Comparison of ENCODE assay signal across 8 cellular contexts in the genomic region with DNA sequence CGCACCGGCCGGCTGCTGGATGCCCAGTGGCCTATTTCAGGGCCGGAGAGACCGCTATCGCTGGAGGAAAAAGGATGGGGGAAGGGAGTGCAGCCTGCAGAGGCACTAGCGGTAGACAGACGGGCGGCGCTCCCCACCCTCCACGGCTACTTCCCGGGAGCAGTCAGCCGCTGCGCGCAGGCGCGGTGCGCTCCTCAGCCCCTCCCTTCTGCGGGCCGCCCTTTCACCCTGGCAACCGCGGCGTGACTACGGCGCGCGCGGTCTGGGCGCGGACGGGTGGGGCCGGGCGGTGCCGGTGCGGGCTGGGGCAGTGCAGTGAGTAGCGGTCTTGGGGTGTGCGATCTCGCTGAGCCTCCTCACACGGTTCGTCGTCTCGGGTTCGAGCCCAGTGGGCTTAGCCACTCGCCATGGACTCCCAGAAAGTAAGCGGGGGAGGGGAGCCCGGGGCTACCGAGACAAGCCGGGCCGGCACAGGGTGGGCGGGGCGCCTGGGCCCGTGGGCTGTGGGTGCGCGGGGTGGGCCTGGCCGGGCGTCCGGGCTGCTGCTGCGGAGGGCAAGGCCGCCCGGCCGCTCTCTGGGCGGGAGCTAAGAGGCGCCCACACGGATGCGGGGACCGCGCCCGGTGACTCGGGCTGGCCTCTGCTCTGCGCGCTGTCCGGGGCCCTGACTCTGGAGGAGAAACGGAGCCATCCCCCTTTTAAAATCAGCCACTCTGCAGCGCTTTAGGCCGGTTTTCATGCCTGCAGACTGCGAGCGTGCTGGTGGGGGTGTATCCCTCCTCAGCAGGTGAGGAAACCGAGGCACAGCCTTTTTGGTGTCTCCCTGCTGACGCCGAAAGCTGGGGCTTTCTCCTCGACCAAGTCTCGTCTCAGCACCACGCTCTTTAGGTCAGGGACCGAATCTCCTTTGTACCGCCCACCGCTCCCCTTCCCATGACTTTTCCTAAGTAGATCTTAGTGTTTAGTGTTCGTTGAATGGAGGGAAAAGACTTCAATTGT. TPM values are rescaled to one million over a fixed set of nuclear protein-coding genes. Genes with fewer than 3 reads are reported as not detected.
DNase-seq lines count a peak whose midpoint lies in the region; ATAC-seq and TF ChIP-seq lines count a peak whose summit lies in the region.

A gene (plus strand): TSS at position 221 of the 999 bp plus-strand sequence. CDS start 187 bp downstream, at position 408.

- peak within 1 kb of the TSS in 1 of 3 donors; percentile 78 for H3K27ac Mint-ChIP-seq in CD4-positive, CD25-positive, alpha-beta regulatory T cell

- TF ChIP-seq CTCF in right lobe of liver (IDR thresholded peaks at IDR 0.05), result peak; percentile 16 to 43 (median 31)

- peaks cover 6 to 11% (median 10%) of the 10 kb centered on the region in 4 donors for H3K4me1 Mint-ChIP-seq in CD4-positive, CD25-positive, alpha-beta regulatory T cell

- H3K36me3 ChIP-seq in CD4-positive, CD25-positive, alpha-beta regulatory T cell (ENCODE audit: control insufficient read depth, insufficient read depth, low read length), result no peaks in the 10 kb centered on the region
- H3K36me3 ChIP-seq in right lobe of liver, result no peaks in the 10 kb centered on the region

- no peaks in the 10 kb centered on the region for H3K9me3 ChIP-seq in CD4-positive, CD25-positive, alpha-beta regulatory T cell (ENCODE audit: control insufficient read depth in 2 of 2, low read length in 2 of 2)
- no peaks in the 10 kb centered on the region for H3K9me3 ChIP-seq in right lobe of liver

- H3K27me3 ChIP-seq in CD4-positive, CD25-positive, alpha-beta regulatory T cell (ENCODE audit: control insufficient read depth, insufficient read depth, low read length), result no peaks in the 10 kb centered on the region
- no peaks in the 10 kb centered on the region for H3K27me3 ChIP-seq in right lobe of liver

- H3K4me1 ChIP-seq in CD4-positive, CD25-positive, alpha-beta regulatory T cell (ENCODE audit: control insufficient read depth, insufficient read depth, low read length, poor library complexity, severe bottlenecking), result peaks cover 13% of the 10 kb centered on the region
- H3K4me1 ChIP-seq in right lobe of liver, result peaks cover 0 to 9% (median 0%) of the 10 kb centered on the region in 4 donors

- H3K27ac ChIP-seq in CD4-positive, CD25-positive, alpha-beta regulatory T cell (ENCODE audit: insufficient read depth, low read length, poor library complexity, severe bottlenecking), result no peak within 1 kb of the TSS
- peak within 1 kb of the TSS in 1 of 3 donors; percentile 47 for H3K27ac ChIP-seq in right lobe of liver

- intact Hi-C loops in right lobe of liver (cut with DNase I), result no loop called here

- peak; percentile 54 to 90 (median 62) for DNase-seq in CD4-positive, CD25-positive, alpha-beta regulatory T cell
- DNase-seq in NCI-H526 (lab: John Stamatoyannopoulos, UW) (peak; percentile 62 to 90), dermis blood vessel endothelial cell (peak; percentile 77), right lobe of liver (peak; percentile 94 to 96 (median 95))
- peak; percentile 52 to 74 for DNase-seq in activated CD4-positive, alpha-beta T cell treated with anti-CD3 and anti-CD28 coated beads, Interleukin-2, amount 50 U/mL, for 24 hours (ENCODE audit: low read depth in 1 of 2, low spot score in 1 of 2)
- DNase-seq in stimulated activated CD4-positive, alpha-beta T cell treated with anti-CD3 and anti-CD28 coated beads, Interleukin-4, amount 100 ng/mL, for 4 hours, result peak; percentile 79 to 81

- H3K4me3 Mint-ChIP-seq in CD4-positive, CD25-positive, alpha-beta regulatory T cell, result peak within 1 kb of the TSS; percentile 84 to 92 (median 87)

- WGBS in right lobe of liver (ENCODE audit: insufficient coverage, low coverage, low lambda C conversion rate, missing lambda C conversion rate), result 5% methylated on average over 19 of the region's 87 CpGs

- H3K36me3 Mint-ChIP-seq in CD4-positive, CD25-positive, alpha-beta regulatory T cell, result no peaks in the 10 kb centered on the region

- peak; percentile 84 to 88 for ATAC-seq in CD4-positive, CD25-positive, alpha-beta regulatory T cell (ENCODE audit: low read depth in 2 of 2)
- ATAC-seq in GM19372 (IDR thresholded peaks at IDR 0.05; ENCODE audit: low read depth, unreplicated experiment), result peak; percentile 89
- peak; percentile 95 for ATAC-seq in HG03520 (IDR thresholded peaks at IDR 0.05; ENCODE audit: unreplicated experiment)
- ATAC-seq in right lobe of liver, result peak; percentile 98 to 99 (median 98)

- no peaks in the 10 kb centered on the region for H3K9me3 Mint-ChIP-seq in CD4-positive, CD25-positive, alpha-beta regulatory T cell

- peak within 1 kb of the TSS; percentile 57 for H3K4me3 ChIP-seq in CD4-positive, CD25-positive, alpha-beta regulatory T cell (ENCODE audit: low read depth, low read length)
- H3K4me3 ChIP-seq in right lobe of liver, result peak within 1 kb of the TSS; percentile 69 to 77 (median 70)

- peak; percentile 45 for TF ChIP-seq POLR2A in right lobe of liver (IDR thresholded peaks at IDR 0.05)

- no peaks in the 10 kb centered on the region for H3K27me3 Mint-ChIP-seq in CD4-positive, CD25-positive, alpha-beta regulatory T cell

RNA-seq across cellular contexts. Expression of the gene that starts here (rescaled TPM):
- total RNA-seq in CD4-positive, CD25-positive, alpha-beta regulatory T cell, result 1.6 TPM
- polyA plus RNA-seq in CD4-positive, CD25-positive, alpha-beta regulatory T cell, result 1 to 10 TPM in 1 of 4 donors, under 1 TPM in 3; 0.45 to 1.4 (median 0.70) TPM
- 3.1 and 4.4 TPM in 2 replicates for total RNA-seq in dermis blood vessel endothelial cell
- 1 to 10 TPM in 5 of 6 experiments, under 1 TPM in 1; 0.46 to 2.0 (median 1.3) TPM for total RNA-seq in right lobe of liver
